ENCODE assay signal across 11 cellular contexts in the genomic region with DNA sequence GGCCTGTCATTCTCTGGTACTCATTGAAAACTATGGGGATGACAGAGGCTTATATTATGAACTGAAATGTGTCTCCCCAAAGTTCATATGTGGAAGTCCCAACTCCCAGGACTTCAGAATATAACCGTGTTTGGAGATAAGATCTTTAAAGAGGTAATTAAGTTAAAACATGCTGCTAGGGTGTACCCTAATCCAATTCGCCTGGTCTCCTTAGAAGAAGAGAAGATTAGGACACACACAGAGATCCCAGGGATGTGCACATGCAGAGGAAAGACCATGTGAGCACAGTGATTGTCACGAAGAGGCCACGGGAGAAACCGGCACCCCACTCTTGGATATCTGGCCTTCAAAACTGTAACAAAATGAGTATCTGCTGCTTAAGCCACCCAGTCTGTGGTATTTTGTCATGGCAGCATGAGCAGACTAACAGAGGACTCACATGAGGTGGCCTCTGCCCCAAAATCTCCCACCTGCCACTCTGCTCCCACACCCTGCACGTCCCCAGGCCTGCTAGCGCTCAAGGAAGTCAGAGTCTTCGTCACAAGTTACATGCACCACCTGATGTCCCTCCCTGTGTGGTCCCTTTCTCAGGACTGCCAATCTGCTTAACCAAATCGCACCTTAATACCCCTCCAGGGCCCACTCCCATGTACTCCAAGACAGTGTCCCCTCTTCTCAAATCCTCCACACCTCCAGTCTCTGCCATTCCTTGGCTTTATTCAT. TPM values are rescaled to one million over a fixed set of nuclear protein-coding genes. Genes with fewer than 3 reads are reported as not detected.
DNase-seq lines count a peak whose midpoint lies in the region; ATAC-seq and TF ChIP-seq lines count a peak whose summit lies in the region.
"Had no signal": no experiment of that assay in that cellular context is flagged by ENCODE, and none has a peak within 500 bp of the region (broad histone marks: within the 10 kb centered on the region; RNA-seq: fewer than 3 reads in every experiment).

No MANE protein-coding gene starts in this region.

- H3K36me3 ChIP-seq in GM23248 (ENCODE audit: low read depth) (peaks cover 48% of the 10 kb centered on the region), WERI-Rb-1 (peaks cover 61% of the 10 kb centered on the region), heart left ventricle (peaks cover 3 to 99% (median 92%) of the 10 kb centered on the region in 9 donors), GM23338 (ENCODE audit: insufficient read depth) (no peaks in the 10 kb centered on the region)

- no peak overlapping the region for H3K27ac Mint-ChIP-seq in GM23338

- H3K27me3 Mint-ChIP-seq in GM23338 (ENCODE audit: insufficient read depth, low read depth, poor library complexity) = peaks cover 9% of the 10 kb centered on the region

- H3K9ac ChIP-seq in GM23248 = peak overlapping the region; percentile 67

- H3F3A ChIP-seq in GM23248 (ENCODE audit: insufficient read depth) (peaks cover 58% of the 10 kb centered on the region), GM23338 (replicated peaks; ENCODE audit: low read depth) (no peaks in the 10 kb centered on the region)

- H3K36me3 Mint-ChIP-seq in GM23338 (ENCODE audit: low read depth) = peaks cover 37% of the 10 kb centered on the region

- H3K27ac ChIP-seq in GM23248 (peak overlapping the region; percentile 85), WERI-Rb-1 (peak overlapping the region; percentile 45; the same call in 1 of the 2 replicates), heart left ventricle (peak overlapping the region in 11 of 12 donors; percentile 65 to 91 (median 84)), skin epidermis (peak overlapping the region in 19 of 21 experiments; percentile 3 to 83 (median 59)), GM23338 (ENCODE audit: low read depth) (no peak overlapping the region)

- H3K4me3 ChIP-seq in GM23248 (no peak overlapping the region), WERI-Rb-1 (ENCODE audit: low read depth, low read length) (no peak overlapping the region), heart left ventricle (peak overlapping the region in 1 of 12 donors; percentile 18), skin epidermis (no peak overlapping the region), GM23338 (no peak overlapping the region)

- intact Hi-C loops in heart left ventricle (cut with DNase I) (loop anchor here in 7 of 10 donors (2.0 to 5.0 kb wide), 4 partner anchors 43 to 48 kb away; a partner anchor contains a TSS), head of caudate nucleus (cut with DNase I) (loop anchor here (10.0 kb wide), 1 partner anchor 45 kb away; a partner anchor contains a TSS)

- 68 to 72% methylated on average over 9 of the region's 9 CpGs for WGBS in GM23248 (ENCODE audit: low coverage in 1 of 2, low lambda C conversion rate in 2 of 2, missing lambda C conversion rate in 2 of 2), 2 experiments
- WGBS in heart left ventricle, 4 donors = 56 to 77% (median 67%) methylated on average over 9 of the region's 9 CpGs

- H3K9me3 ChIP-seq in GM23248 (ENCODE audit: low read depth) = no peaks in the 10 kb centered on the region
- H3K9me3 ChIP-seq in WERI-Rb-1 (ENCODE audit: severe bottlenecking) = no peaks in the 10 kb centered on the region
- no peaks in the 10 kb centered on the region for H3K9me3 ChIP-seq in heart left ventricle

- H2AFZ ChIP-seq in GM23248 (no peak overlapping the region), GM23338 (no peak overlapping the region)

- H3K9me3 Mint-ChIP-seq in GM23338 = no peaks in the 10 kb centered on the region

- no peak for TF ChIP-seq CTCF in WERI-Rb-1 (IDR thresholded peaks at IDR 0.05; ENCODE audit: low read depth, low read length)
- no peak for TF ChIP-seq CTCF in heart left ventricle (IDR thresholded peaks at IDR 0.05)
- TF ChIP-seq CTCF in GM23338 (conservative IDR thresholded peaks at IDR 0.05; ENCODE audit: low read depth in 2 of 2) = no peak

- H4K20me1 ChIP-seq in GM23248 (ENCODE audit: insufficient read depth) = no peaks in the 10 kb centered on the region
- H4K20me1 ChIP-seq in GM23338 (replicated peaks; ENCODE audit: insufficient read depth) = no peaks in the 10 kb centered on the region; the same call in 1 of the 2 replicates

- in situ Hi-C loops in GM23248 (cut with MboI) = no loop called here
- in situ Hi-C loops in G401 (cut with HindIII; ENCODE audit: low sequenced_read_pairs) = no loop called here

- H3K9me2 ChIP-seq in GM23248 (ENCODE audit: insufficient read depth) = no peaks in the 10 kb centered on the region
- no peaks in the 10 kb centered on the region for H3K9me2 ChIP-seq in GM23338 (ENCODE audit: insufficient read depth)

- peaks cover 16% of the 10 kb centered on the region for H3K4me1 Mint-ChIP-seq in GM23338

- H3K79me2 ChIP-seq in GM23248 (ENCODE audit: insufficient read depth) (peaks cover 33% of the 10 kb centered on the region; the same call in 1 of the 2 replicates), GM23338 (replicated peaks; ENCODE audit: insufficient read depth) (no peaks in the 10 kb centered on the region)

- H3K27me3 ChIP-seq in GM23248 (replicated peaks; ENCODE audit: insufficient read depth) (no peaks in the 10 kb centered on the region), WERI-Rb-1 (ENCODE audit: insufficient read depth, low read depth, severe bottlenecking) (no peaks in the 10 kb centered on the region), heart left ventricle (no peaks in the 10 kb centered on the region), GM23338 (ENCODE audit: insufficient read depth) (no peaks in the 10 kb centered on the region)

- no peak for ATAC-seq in heart left ventricle
- no peak for ATAC-seq in GM23338

- no peak overlapping the region for H3K4me3 Mint-ChIP-seq in GM23338

- peaks cover 56% of the 10 kb centered on the region for H3K4me1 ChIP-seq in GM23248 (ENCODE audit: insufficient read depth)
- peaks cover 17 to 73% (median 46%) of the 10 kb centered on the region in 12 donors for H3K4me1 ChIP-seq in heart left ventricle
- H3K4me1 ChIP-seq in GM23338 (ENCODE audit: insufficient read depth) = peaks cover 9% of the 10 kb centered on the region; the same call in 1 of the 2 replicates

- no peak for TF ChIP-seq POLR2A in heart left ventricle (IDR thresholded peaks at IDR 0.05)

- DNase-seq in GM23248 = no peak
- no peak for DNase-seq in WERI-Rb-1
- no peak for DNase-seq in heart left ventricle
- no peak for DNase-seq in GM23338 (ENCODE audit: low spot score)
- no peak for DNase-seq in head of caudate nucleus
- no peak for DNase-seq in G401 (ENCODE audit: low spot score)
- no peak for DNase-seq in activated CD4-positive, alpha-beta T cell treated with anti-CD3 and anti-CD28 coated beads, Interleukin-2, amount 50 U/mL, for 4 hours
- DNase-seq: erythroblast, NCI-H1048 had no signal

- H3K4me2 ChIP-seq in GM23248 (ENCODE audit: unreplicated experiment) = peak overlapping the region; percentile 66
- no peak overlapping the region for H3K4me2 ChIP-seq in GM23338

TF ChIP-seq in GM23338, 12 proteins besides CTCF, POLR2A, EP300 and RAD21 (continues in another document):
- TF ChIP-seq, protein P1, sequence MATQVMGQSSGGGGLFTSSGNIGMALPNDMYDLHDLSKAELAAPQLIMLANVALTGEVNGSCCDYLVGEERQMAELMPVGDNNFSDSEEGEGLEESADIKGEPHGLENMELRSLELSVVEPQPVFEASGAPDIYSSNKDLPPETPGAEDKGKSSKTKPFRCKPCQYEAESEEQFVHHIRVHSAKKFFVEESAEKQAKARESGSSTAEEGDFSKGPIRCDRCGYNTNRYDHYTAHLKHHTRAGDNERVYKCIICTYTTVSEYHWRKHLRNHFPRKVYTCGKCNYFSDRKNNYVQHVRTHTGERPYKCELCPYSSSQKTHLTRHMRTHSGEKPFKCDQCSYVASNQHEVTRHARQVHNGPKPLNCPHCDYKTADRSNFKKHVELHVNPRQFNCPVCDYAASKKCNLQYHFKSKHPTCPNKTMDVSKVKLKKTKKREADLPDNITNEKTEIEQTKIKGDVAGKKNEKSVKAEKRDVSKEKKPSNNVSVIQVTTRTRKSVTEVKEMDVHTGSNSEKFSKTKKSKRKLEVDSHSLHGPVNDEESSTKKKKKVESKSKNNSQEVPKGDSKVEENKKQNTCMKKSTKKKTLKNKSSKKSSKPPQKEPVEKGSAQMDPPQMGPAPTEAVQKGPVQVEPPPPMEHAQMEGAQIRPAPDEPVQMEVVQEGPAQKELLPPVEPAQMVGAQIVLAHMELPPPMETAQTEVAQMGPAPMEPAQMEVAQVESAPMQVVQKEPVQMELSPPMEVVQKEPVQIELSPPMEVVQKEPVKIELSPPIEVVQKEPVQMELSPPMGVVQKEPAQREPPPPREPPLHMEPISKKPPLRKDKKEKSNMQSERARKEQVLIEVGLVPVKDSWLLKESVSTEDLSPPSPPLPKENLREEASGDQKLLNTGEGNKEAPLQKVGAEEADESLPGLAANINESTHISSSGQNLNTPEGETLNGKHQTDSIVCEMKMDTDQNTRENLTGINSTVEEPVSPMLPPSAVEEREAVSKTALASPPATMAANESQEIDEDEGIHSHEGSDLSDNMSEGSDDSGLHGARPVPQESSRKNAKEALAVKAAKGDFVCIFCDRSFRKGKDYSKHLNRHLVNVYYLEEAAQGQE (IDR thresholded peaks at IDR 0.05; ENCODE audit: unreplicated experiment) = no peak
- TF ChIP-seq STAT1 (IDR thresholded peaks at IDR 0.05; ENCODE audit: unreplicated experiment) (no peak), EZH2phosphoT487 (IDR thresholded peaks at IDR 0.05; ENCODE audit: unreplicated experiment) (no peak)

RNA-seq across cellular contexts. Expression of a gene that starts 26.8 kb away (rescaled TPM):
- total RNA-seq in GM23248 (2014; rRNA removed; shearing (Covaris generic)) = 8.8 and 19.6 TPM in 2 replicates
- 117 and 118 TPM in 2 replicates for polyA plus RNA-seq in GM23248 (2016; fragmentation: Nextera tagmentation; extraction: Ambion mirVana)
- total RNA-seq in heart left ventricle = 10 to 100 TPM; 16.5 to 51.6 (median 25.1) TPM
- 10 to 100 TPM; 26.5 to 45.8 TPM for polyA plus RNA-seq in heart left ventricle
- 0.89 and 1.1 TPM in 2 replicates for total RNA-seq in GM23338 (2014; rRNA removed; shearing (Covaris generic))
- 11.0 and 14.4 TPM in 2 replicates for polyA plus RNA-seq in GM23338 (2016; fragmentation: Nextera tagmentation; extraction: Ambion mirVana)
- 1.7 TPM in 1 of 2 replicates, not detected in the other for total RNA-seq in G401 (2014; rRNA removed; shearing (Covaris generic))
- total RNA-seq: OCI-LY7 had no signal

RNA-seq across cellular contexts. Expression of a gene that starts 46.0 kb away (rescaled TPM):
- 116 and 121 TPM in 2 replicates for total RNA-seq in GM23248 (2014; rRNA removed; shearing (Covaris generic))
- polyA plus RNA-seq in GM23248 (2016; fragmentation: Nextera tagmentation; extraction: Ambion mirVana) (189 and 194 TPM in 2 replicates), heart left ventricle (100 to 1,000 TPM; 152 to 487 TPM), GM23338 (2016; fragmentation: Nextera tagmentation; extraction: Ambion mirVana) (70.0 and 73.7 TPM in 2 replicates)
- total RNA-seq in heart left ventricle = 100 to 1,000 TPM; 281 to 440 (median 368) TPM
- 38.9 and 42.3 TPM in 2 replicates for total RNA-seq in GM23338 (2014; rRNA removed; shearing (Covaris generic))
- 99.7 and 111 TPM in 2 replicates for total RNA-seq in G401 (2014; rRNA removed; shearing (Covaris generic))
